ENCODE assay signal across 8 cellular contexts in genomic region chr22:31345331-31346254, GRCh38. TPM values are rescaled to one million over a fixed set of nuclear protein-coding genes. Genes with fewer than 3 reads are reported as not detected.
DNase-seq lines count a peak whose midpoint lies in the region; ATAC-seq and TF ChIP-seq lines count a peak whose summit lies in the region.

No MANE protein-coding gene starts in this region.

- TF ChIP-seq CTCF in omental fat pad (IDR thresholded peaks at IDR 0.05): peak in 2 of 3 donors; percentile 77 to 94

- no peaks in the 10 kb centered on the region for H3K9me3 ChIP-seq in MG63

- H3K36me3 Mint-ChIP-seq in activated naive CD4-positive, alpha-beta T cell treated with anti-CD3 and anti-CD28 coated beads, Interleukin-2, amount 10 ng/mL, durations not matched to agents 7 days and 5 days: peaks cover 46% of the 10 kb centered on the region

- peak overlapping the region; percentile 91 for H3K27ac Mint-ChIP-seq in activated naive CD4-positive, alpha-beta T cell treated with anti-CD3 and anti-CD28 coated beads, Interleukin-2, amount 10 ng/mL, durations not matched to agents 7 days and 5 days

- H3K4me3 ChIP-seq in MG63: peak overlapping the region; percentile 68

- H3K27me3 ChIP-seq in MG63: no peaks in the 10 kb centered on the region

- H3K27me3 Mint-ChIP-seq in activated naive CD4-positive, alpha-beta T cell treated with anti-CD3 and anti-CD28 coated beads, Interleukin-2, amount 10 ng/mL, durations not matched to agents 7 days and 5 days: peaks cover 10% of the 10 kb centered on the region

- CTCF ChIA-PET in activated naive CD4-positive, alpha-beta T cell treated with anti-CD3 and anti-CD28 coated beads, Interleukin-2, amount 10 ng/mL, durations not matched to agents 7 days and 5 days (lab: Charles Lee): interaction anchor here (0.8 to 1.3 kb wide), 5 partner anchors 11 to 61 kb away, joined by 3 to 8 read pairs (median 3); partner anchors contain the start of gene PIK3IP1

- peaks cover 39% of the 10 kb centered on the region for H3K36me3 ChIP-seq in MG63

- peak overlapping the region; percentile 65 for H3K27ac ChIP-seq in temporal lobe (ENCODE audit: low read depth, low read length)

- ATAC-seq in GM21825 (IDR thresholded peaks at IDR 0.05; ENCODE audit: unreplicated experiment) (peak; percentile 38), omental fat pad (ENCODE audit: low FRiP score) (peak; percentile 68)

- peaks cover 51% of the 10 kb centered on the region for H3K4me1 Mint-ChIP-seq in activated naive CD4-positive, alpha-beta T cell treated with anti-CD3 and anti-CD28 coated beads, Interleukin-2, amount 10 ng/mL, durations not matched to agents 7 days and 5 days

- peak overlapping the region; percentile 84 for H3K4me3 Mint-ChIP-seq in activated naive CD4-positive, alpha-beta T cell treated with anti-CD3 and anti-CD28 coated beads, Interleukin-2, amount 10 ng/mL, durations not matched to agents 7 days and 5 days

- H3K9me3 Mint-ChIP-seq in activated naive CD4-positive, alpha-beta T cell treated with anti-CD3 and anti-CD28 coated beads, Interleukin-2, amount 10 ng/mL, durations not matched to agents 7 days and 5 days: no peaks in the 10 kb centered on the region

- peak; percentile 87 for DNase-seq in DMS153 treated with DMSO at 0.1 percent for 48 hours (lab: John Stamatoyannopoulos, UW; ENCODE audit: unreplicated experiment)
- DNase-seq in MG63: peak; percentile 82
- peak; percentile 87 for DNase-seq in SK-N-DZ (ENCODE audit: low spot score)
- peak; percentile 88 for DNase-seq in activated naive CD4-positive, alpha-beta T cell treated with anti-CD3 and anti-CD28 coated beads, Interleukin-2, amount 10 ng/mL, durations not matched to agents 7 days and 5 days
- peak; percentile 83 for DNase-seq in globus pallidus (ENCODE audit: low spot score)
- peak; percentile 44 for DNase-seq in omental fat pad (ENCODE audit: low spot score)

RNA-seq across cellular contexts. Expression of gene PATZ1, which starts 0.6 kb away (rescaled TPM):
- 9.0 and 14.6 TPM in 2 replicates for total RNA-seq in MG63 (2014; rRNA removed; shearing (Covaris generic); ENCODE audit: low replicate concordance)
- 33.7 and 43.1 TPM in 2 replicates for polyA plus RNA-seq in SK-N-DZ (2014; cell fraction: cytosol; rRNA removed)
- polyA plus RNA-seq in SK-N-DZ (2014; cell fraction: nucleus; rRNA removed): 37.7 and 39.1 TPM in 2 replicates
- total RNA-seq in omental fat pad (10 to 100 TPM; 10.8 to 15.4 (median 14.8) TPM), temporal lobe (27.5 TPM)

RNA-seq across cellular contexts. Expression of gene PIK3IP1, which starts 53.3 kb away (rescaled TPM):
- 0.17 and 3.7 TPM in 2 replicates for total RNA-seq in MG63 (2014; rRNA removed; shearing (Covaris generic); ENCODE audit: low replicate concordance)
- 9.4 and 10.6 TPM in 2 replicates for polyA plus RNA-seq in SK-N-DZ (2014; cell fraction: cytosol; rRNA removed)
- 10.7 and 12.1 TPM in 2 replicates for polyA plus RNA-seq in SK-N-DZ (2014; cell fraction: nucleus; rRNA removed)
- 10 to 100 TPM; 32.8 to 61.2 (median 47.1) TPM for total RNA-seq in omental fat pad
- 17.5 TPM for total RNA-seq in temporal lobe

RNA-seq across cellular contexts. Expression of gene DRG1, which starts 53.8 kb away (rescaled TPM):
- total RNA-seq in MG63 (2014; rRNA removed; shearing (Covaris generic); ENCODE audit: low replicate concordance): 51.7 and 83.5 TPM in 2 replicates
- polyA plus RNA-seq in SK-N-DZ (2014; cell fraction: cytosol; rRNA removed): 89.2 and 115 TPM in 2 replicates
- polyA plus RNA-seq in SK-N-DZ (2014; cell fraction: nucleus; rRNA removed): 52.0 and 62.3 TPM in 2 replicates
- total RNA-seq in omental fat pad (10 to 100 TPM; 59.1 to 88.7 (median 69.2) TPM), temporal lobe (47.0 TPM)

Comparison
In these comparisons a context has a peak if more than half of its experiments do, and no peak if none do; other contexts are left out.
1. Peak in every context shown above with its lines: DNase-seq, ATAC-seq, H3K4me3 ChIP-seq and H3K27ac ChIP-seq.